ENCODE assay signal across 25 cellular contexts in the genomic region with DNA sequence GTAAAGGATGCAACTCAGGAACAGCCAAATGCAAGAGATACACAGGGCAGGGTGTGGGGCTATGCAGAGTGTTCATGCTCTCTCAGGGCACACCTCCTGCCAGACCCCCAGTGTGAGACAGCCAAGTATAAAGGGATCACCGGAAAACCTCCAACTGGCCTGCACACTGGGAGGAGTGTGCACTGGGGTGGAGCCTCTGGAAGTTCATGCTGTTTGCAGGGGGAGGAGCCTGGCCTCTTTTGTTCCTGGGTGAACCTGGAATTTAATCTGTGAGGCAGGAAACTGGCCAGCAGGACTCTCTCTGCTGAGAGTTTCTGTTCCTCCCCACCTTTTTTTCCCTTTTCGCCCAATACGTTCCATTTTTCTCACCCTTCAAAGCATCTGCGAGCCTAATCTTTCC.
DNase-seq lines count a peak whose midpoint lies in the region; ATAC-seq and TF ChIP-seq lines count a peak whose summit lies in the region.
"Had no signal": no experiment of that assay in that cellular context is flagged by ENCODE, and none has a peak within 500 bp of the region (broad histone marks: within the 10 kb centered on the region; RNA-seq: fewer than 3 reads in every experiment).

No MANE protein-coding gene starts in this region.

- no peaks in the 10 kb centered on the region for H3K36me3 Mint-ChIP-seq in nephron progenitor cell (ENCODE audit: low read depth)
- H3K36me3 Mint-ChIP-seq: CD14-positive monocyte; mesothelial cell of epicardium; naive thymus-derived CD8-positive, alpha-beta T cell had no signal

- no peaks in the 10 kb centered on the region for H3K27me3 ChIP-seq in H7 (ENCODE audit: control insufficient read depth, insufficient read depth, low read length)
- H3K27me3 ChIP-seq: colonic mucosa, SJCRH30, uterus had no signal

- H3K4me1 Mint-ChIP-seq in nephron progenitor cell: peaks cover 20% of the 10 kb centered on the region
- H3K4me1 Mint-ChIP-seq: activated CD4-positive, alpha-beta memory T cell treated with anti-CD3 and anti-CD28 coated beads, Interleukin-2, amount 10 ng/mL, durations not matched to agents 7 days and 5 days; activated T-helper 17 cell treated with anti-CD3 and anti-CD28 coated beads, Interleukin-2, amount 50 U/mL, for 72 hours; CD14-positive monocyte; naive thymus-derived CD8-positive, alpha-beta T cell; T-helper 17 cell had no signal

- H3K9me3 Mint-ChIP-seq in nephron progenitor cell: peaks cover 31% of the 10 kb centered on the region

- H3K27ac Mint-ChIP-seq in nephron progenitor cell: no peak overlapping the region
- H3K27ac Mint-ChIP-seq: activated CD4-positive, alpha-beta memory T cell treated with anti-CD3 and anti-CD28 coated beads, Interleukin-2, amount 10 ng/mL, durations not matched to agents 7 days and 5 days; activated T-helper 17 cell treated with anti-CD3 and anti-CD28 coated beads, Interleukin-2, amount 50 U/mL, for 72 hours; CD14-positive monocyte; mesothelial cell of epicardium; naive thymus-derived CD8-positive, alpha-beta T cell; T-helper 17 cell had no signal

- no peak overlapping the region for H3K4me3 ChIP-seq in H7 (ENCODE audit: insufficient read depth, low read depth, low read length)
- H3K4me3 ChIP-seq: colonic mucosa, GM23248, left ventricle myocardium inferior, SJCRH30, uterus had no signal

- H3K36me3 ChIP-seq in H7 (replicated peaks; ENCODE audit: control insufficient read depth, insufficient read depth, low read length): no peaks in the 10 kb centered on the region
- H3K36me3 ChIP-seq: colonic mucosa, left ventricle myocardium inferior, SJCRH30, uterus had no signal

- DNase-seq in H7: peak; percentile 7
- peak; percentile 14 for DNase-seq in M059J (ENCODE audit: low read depth)
- peak; percentile 51 for DNase-seq in ecto neural progenitor cell (ENCODE audit: low spot score)
- peak; percentile 11 for DNase-seq in nephron progenitor cell
- DNase-seq: activated CD4-positive, alpha-beta memory T cell treated with anti-CD3 and anti-CD28 coated beads, Interleukin-2, amount 10 ng/mL, durations not matched to agents 7 days and 5 days; activated CD4-positive, alpha-beta T cell treated with anti-CD3 and anti-CD28 coated beads for 1 hour; activated naive CD4-positive, alpha-beta T cell treated with anti-CD3 and anti-CD28 coated beads, Interleukin-2, amount 50 U/mL, for 16 hours; Calu3; colonic mucosa; effector memory CD4-positive, alpha-beta T cell; GM23248; left ventricle myocardium inferior; naive thymus-derived CD8-positive, alpha-beta T cell; NCI-H1105 treated with DMSO at 0.1 percent for 48 hours; NCI-H524; stimulated activated naive CD4-positive, alpha-beta T cell treated with Interleukin-2 at 50 U/mL for 16 hours; T-helper 17 cell; uterus had no signal

- H3K27me3 Mint-ChIP-seq in nephron progenitor cell (ENCODE audit: low read depth, poor library complexity): peaks cover 8% of the 10 kb centered on the region
- H3K27me3 Mint-ChIP-seq: activated CD4-positive, alpha-beta memory T cell treated with anti-CD3 and anti-CD28 coated beads, Interleukin-2, amount 10 ng/mL, durations not matched to agents 7 days and 5 days; activated T-helper 17 cell treated with anti-CD3 and anti-CD28 coated beads, Interleukin-2, amount 50 U/mL, for 72 hours; T-helper 17 cell had no signal

- ATAC-seq in HG03159 (IDR thresholded peaks at IDR 0.05; ENCODE audit: unreplicated experiment): no peak
- no peak for ATAC-seq in HG03442 (IDR thresholded peaks at IDR 0.05; ENCODE audit: unreplicated experiment)
- ATAC-seq in GM18498 (IDR thresholded peaks at IDR 0.05; ENCODE audit: unreplicated experiment): no peak
- ATAC-seq: activated T-helper 17 cell treated with anti-CD3 and anti-CD28 coated beads, Interleukin-2, amount 50 U/mL, for 72 hours; naive thymus-derived CD8-positive, alpha-beta T cell; T-helper 17 cell had no signal

- H3K4me3 Mint-ChIP-seq in nephron progenitor cell: no peak overlapping the region
- H3K4me3 Mint-ChIP-seq: activated CD4-positive, alpha-beta memory T cell treated with anti-CD3 and anti-CD28 coated beads, Interleukin-2, amount 10 ng/mL, durations not matched to agents 7 days and 5 days; activated T-helper 17 cell treated with anti-CD3 and anti-CD28 coated beads, Interleukin-2, amount 50 U/mL, for 72 hours; CD14-positive monocyte; mesothelial cell of epicardium; naive thymus-derived CD8-positive, alpha-beta T cell; T-helper 17 cell had no signal

- TF ChIP-seq CTCF in nephron progenitor cell (IDR thresholded peaks at IDR 0.05): no peak
